In genomic region chr19:38658462-38659306, GRCh38 we compare ENCODE assay signal across 7 cellular contexts. TPM values are rescaled to one million over a fixed set of nuclear protein-coding genes. Genes with fewer than 3 reads are reported as not detected.
A peak's percentile ranks its signal among the peaks of the same experiment; 100 is the strongest.
DNase-seq lines count a peak whose midpoint lies in the region; ATAC-seq, FAIRE-seq and TF ChIP-seq lines count a peak whose summit lies in the region.

No MANE protein-coding gene starts in this region.

- FAIRE-seq in RCC 7860 (lab: Jason Lieb, UNC), result peak; percentile 98

- ATAC-seq in HG02571 (IDR thresholded peaks at IDR 0.05; ENCODE audit: unreplicated experiment), result no peak

- H3K27me3 ChIP-seq in esophagus (ENCODE audit: control insufficient read depth in 1 of 2, insufficient read depth in 2 of 2, low read length in 2 of 2), result no peaks in the 10 kb centered on the region

- peaks cover 19 to 33% of the 10 kb centered on the region in 2 donors for H3K4me1 ChIP-seq in esophagus (ENCODE audit: control insufficient read depth in 2 of 2, insufficient read depth in 2 of 2, low read length in 1 of 2)

- H3K4me3 ChIP-seq in HFF-Myc (replicated peaks; ENCODE audit: low read depth, low read length) (peak overlapping the region; percentile 12), esophagus (ENCODE audit: low read depth in 1 of 2, low read length in 2 of 2) (no peak overlapping the region)

- peak overlapping the region; percentile 86 to 98 for H3K27ac ChIP-seq in esophagus (ENCODE audit: low read depth in 2 of 2, low read length in 1 of 2)

- H3K4me3 Mint-ChIP-seq in nephron progenitor cell, result peak overlapping the region; percentile 47

- peak overlapping the region; percentile 99 for H3K27ac Mint-ChIP-seq in nephron progenitor cell

- no peaks in the 10 kb centered on the region for H3K9me3 ChIP-seq in esophagus (ENCODE audit: control insufficient read depth in 2 of 2, insufficient read depth in 1 of 2, low read depth in 1 of 2, low read length in 1 of 2)

- H3K36me3 Mint-ChIP-seq in nephron progenitor cell (ENCODE audit: low read depth), result peaks cover 21% of the 10 kb centered on the region

- H3K36me3 ChIP-seq in esophagus (ENCODE audit: control insufficient read depth in 2 of 2, insufficient read depth in 2 of 2, low read length in 1 of 2), result peaks cover 0 to 2% of the 10 kb centered on the region in 2 donors

- peaks cover 98% of the 10 kb centered on the region for H3K4me1 Mint-ChIP-seq in nephron progenitor cell

- peak; percentile 98 for DNase-seq in HFF-Myc (ENCODE audit: extremely low read depth, low read depth)
- DNase-seq in RCC 7860 (ENCODE audit: low spot score), result peak; percentile 98
- no peak for DNase-seq in nephron progenitor cell
- no peak for DNase-seq in GM19240 (ENCODE audit: insufficient read length, low spot score)
- DNase-seq in mesenteric fat pad (ENCODE audit: low spot score), result no peak

- WGBS in esophagus, 2 donors, result 26 to 27% methylated on average over 15 of the region's 15 CpGs

- H3K27me3 Mint-ChIP-seq in nephron progenitor cell (ENCODE audit: low read depth, poor library complexity), result no peaks in the 10 kb centered on the region

- no peaks in the 10 kb centered on the region for H3K9me3 Mint-ChIP-seq in nephron progenitor cell

- TF ChIP-seq CTCF in HFF-Myc (IDR thresholded peaks at IDR 0.05; ENCODE audit: low read depth, low read length, missing control alignments), result no peak
- no peak for TF ChIP-seq CTCF in nephron progenitor cell (IDR thresholded peaks at IDR 0.05)

RNA-seq across cellular contexts. Expression of gene ACTN4, which starts 11.2 kb away (rescaled TPM):
- 100 to 1,000 TPM; 261 to 376 TPM for polyA plus RNA-seq in esophagus
- total RNA-seq in mesenteric fat pad, result 431 TPM

RNA-seq across cellular contexts. Expression of gene EIF3K, which starts 39.7 kb away (rescaled TPM):
- 100 to 1,000 TPM; 248 to 396 TPM for polyA plus RNA-seq in esophagus
- total RNA-seq in mesenteric fat pad, result 252 TPM

RNA-seq across cellular contexts. Expression of gene MAP4K1, which starts 40.9 kb away (rescaled TPM):
- 1 to 10 TPM; 3.3 to 7.3 TPM for polyA plus RNA-seq in esophagus
- total RNA-seq in mesenteric fat pad, result 3.9 TPM

Comparison
In these comparisons a context has a peak if more than half of its experiments do, and no peak if none do; other contexts are left out.
1. DNase-seq: peak in HFF-Myc (single experiment) and RCC 7860 (single experiment); none in nephron progenitor cell (single experiment), GM19240 (single experiment) and mesenteric fat pad (single experiment).